Comparison of ENCODE assay signal across 29 cellular contexts in the genomic region with DNA sequence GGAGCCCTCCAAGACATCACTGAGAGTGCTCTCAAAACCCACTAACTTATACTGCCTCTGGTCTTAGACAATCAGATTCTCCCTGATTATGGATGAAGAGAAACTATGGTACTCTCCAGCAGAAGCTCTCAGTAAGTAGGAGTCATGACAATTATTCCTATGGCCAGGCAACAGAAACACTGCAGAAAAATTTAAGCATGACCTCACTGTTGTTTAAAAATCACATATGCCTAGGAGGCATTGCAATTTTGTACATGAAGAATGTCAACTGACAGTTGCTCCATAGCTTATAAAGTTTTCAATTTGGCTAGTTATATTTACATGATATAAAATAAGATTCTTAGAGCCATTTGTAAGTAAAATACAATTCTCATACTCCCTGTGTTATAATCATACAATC.
"Had no signal": no experiment of that assay in that cellular context is flagged by ENCODE, and none has a peak within 500 bp of the region (broad histone marks: within the 10 kb centered on the region; RNA-seq: fewer than 3 reads in every experiment).

No MANE protein-coding gene starts in this region.

- ATAC-seq: activated CD4-positive, CD25-positive, alpha-beta regulatory T cell treated with anti-CD3 and anti-CD28 coated beads, Interleukin-2, amount 50 U/mL, for 24 hours; activated naive CD4-positive, alpha-beta T cell treated with anti-CD3 and anti-CD28 coated beads, Interleukin-2, amount 50 U/mL, for 72 hours; effector memory CD8-positive, alpha-beta T cell; esophagus mucosa; gastroesophageal sphincter; heart right ventricle; T-helper 17 cell had no signal

- H3K36me3 ChIP-seq: ascending aorta, gastroesophageal sphincter, heart right ventricle, WERI-Rb-1 had no signal

- DNase-seq: activated B cell treated with CpG ODN at 0.5 μM for 24 hours; activated CD4-positive, alpha-beta T cell treated with anti-CD3 and anti-CD28 coated beads for 48 hours; activated CD4-positive, alpha-beta T cell treated with anti-CD3 and anti-CD28 coated beads, Interleukin-2, amount 50 U/mL, for 1 hour; activated CD4-positive, alpha-beta T cell treated with anti-CD3 and anti-CD28 coated beads, Interleukin-2, amount 50 U/mL, for 48 hours; activated gamma-delta T cell; activated naive CD4-positive, alpha-beta T cell; activated naive CD4-positive, alpha-beta T cell treated with anti-CD3 and anti-CD28 coated beads, Interleukin-2, amount 10 ng/mL, durations not matched to agents 7 days and 5 days; activated naive CD8-positive, alpha-beta T cell treated with anti-CD3 and anti-CD28 coated beads, Interleukin-2, amount 10 ng/mL, durations not matched to agents 7 days and 5 days; activated T-cell treated with anti-CD3 and anti-CD28 coated beads, Interleukin-2, amount 50 U/mL, for 48 hours; caudate nucleus; cortex of kidney; dermis blood vessel endothelial cell; effector CD4-positive, alpha-beta T cell; effector memory CD8-positive, alpha-beta T cell; foreskin melanocyte; heart right ventricle; T-helper 1 cell; T-helper 17 cell; T1000; WERI-Rb-1 had no signal

- H3K4me3 Mint-ChIP-seq: activated B cell treated with CpG ODN at 0.5 μM for 24 hours; activated naive CD4-positive, alpha-beta T cell treated with anti-CD3 and anti-CD28 coated beads, Interleukin-2, amount 10 ng/mL, durations not matched to agents 7 days and 5 days; activated naive CD8-positive, alpha-beta T cell treated with anti-CD3 and anti-CD28 coated beads, Interleukin-2, amount 10 ng/mL, durations not matched to agents 7 days and 5 days; activated T-helper 1 cell treated with anti-CD3 and anti-CD28 coated beads, Interleukin-12 subunit alpha, Interleukin-12 subunit beta, Interleukin-2, Interleukin-4 antibody, amounts not matched to agents 30 ng/mL and 10 ng/mL and 1 ng/mL, durations not matched to agents 14 hours and 24 hours and 36 hours; brain; effector memory CD8-positive, alpha-beta T cell; T-helper 17 cell; T-helper 2 cell treated with Interferon-gamma antibody and Interleukin-4, amounts not matched to agents 5 μg/mL and 100 μg/mL, for 36 hours had no signal

- H3K27ac ChIP-seq: ascending aorta, gastroesophageal sphincter, heart right ventricle, WERI-Rb-1 had no signal

- H3K27ac Mint-ChIP-seq: activated B cell treated with CpG ODN at 0.5 μM for 24 hours; activated naive CD4-positive, alpha-beta T cell treated with anti-CD3 and anti-CD28 coated beads, Interleukin-2, amount 10 ng/mL, durations not matched to agents 7 days and 5 days; activated naive CD4-positive, alpha-beta T cell treated with anti-CD3 and anti-CD28 coated beads, Interleukin-2, amount 50 U/mL, for 72 hours; activated naive CD8-positive, alpha-beta T cell treated with anti-CD3 and anti-CD28 coated beads, Interleukin-2, amount 10 ng/mL, durations not matched to agents 7 days and 5 days; activated T-helper 1 cell treated with anti-CD3 and anti-CD28 coated beads, Interleukin-12 subunit alpha, Interleukin-12 subunit beta, Interleukin-2, Interleukin-4 antibody, amounts not matched to agents 30 ng/mL and 10 ng/mL and 1 ng/mL, durations not matched to agents 14 hours and 24 hours and 36 hours; activated T-helper 2 cell treated with anti-CD3 and anti-CD28 coated beads, Interferon-gamma antibody, Interleukin-2, Interleukin-4, amounts not matched to agents 10 μg/mL and 5 μg/mL and 100 μg/mL, durations not matched to agents 14 hours and 24 hours and 36 hours; brain; effector memory CD8-positive, alpha-beta T cell; T-helper 17 cell; T-helper 2 cell treated with Interferon-gamma antibody and Interleukin-4, amounts not matched to agents 5 μg/mL and 100 μg/mL, for 36 hours had no signal

- H3K9me3 Mint-ChIP-seq: activated B cell treated with CpG ODN at 0.5 μM for 24 hours; activated naive CD8-positive, alpha-beta T cell treated with anti-CD3 and anti-CD28 coated beads, Interleukin-2, amount 10 ng/mL, durations not matched to agents 7 days and 5 days; activated T-helper 2 cell treated with anti-CD3 and anti-CD28 coated beads, Interferon-gamma antibody, Interleukin-2, Interleukin-4, amounts not matched to agents 10 μg/mL and 5 μg/mL and 100 μg/mL, durations not matched to agents 14 hours and 24 hours and 36 hours; brain; effector memory CD8-positive, alpha-beta T cell; T-helper 2 cell treated with Interferon-gamma antibody and Interleukin-4, amounts not matched to agents 5 μg/mL and 100 μg/mL, for 36 hours had no signal

- H3K9me3 ChIP-seq: ascending aorta, gastroesophageal sphincter, heart right ventricle had no signal

- H3K4me1 Mint-ChIP-seq: brain, T-helper 17 cell had no signal

- H3K27me3 ChIP-seq: ascending aorta, gastroesophageal sphincter, heart right ventricle had no signal

- H3K4me3 ChIP-seq: ascending aorta, gastroesophageal sphincter, heart right ventricle had no signal

- H3K36me3 Mint-ChIP-seq: activated naive CD4-positive, alpha-beta T cell treated with anti-CD3 and anti-CD28 coated beads, Interleukin-2, amount 10 ng/mL, durations not matched to agents 7 days and 5 days; activated naive CD8-positive, alpha-beta T cell treated with anti-CD3 and anti-CD28 coated beads, Interleukin-2, amount 10 ng/mL, durations not matched to agents 7 days and 5 days; brain had no signal

- H3K27me3 Mint-ChIP-seq: activated naive CD8-positive, alpha-beta T cell treated with anti-CD3 and anti-CD28 coated beads, Interleukin-2, amount 10 ng/mL, durations not matched to agents 7 days and 5 days; brain had no signal

- H3K4me1 ChIP-seq: ascending aorta, gastroesophageal sphincter, heart right ventricle had no signal
